6 cellular contexts compared by ENCODE assay signal in genomic region chr19:1859319-1859718, GRCh38. TPM values are rescaled to one million over a fixed set of nuclear protein-coding genes. Genes with fewer than 3 reads are reported as not detected.
DNase-seq lines count a peak whose midpoint lies in the region; ATAC-seq and TF ChIP-seq lines count a peak whose summit lies in the region.

No MANE protein-coding gene starts in this region.

- no peaks in the 10 kb centered on the region for H3K9me3 ChIP-seq in HAP-1

- peaks cover 5 to 10% of the 10 kb centered on the region in 2 donors for H3K36me3 Mint-ChIP-seq in activated naive CD4-positive, alpha-beta T cell treated with anti-CD3 and anti-CD28 coated beads, Interleukin-2, amount 50 U/mL, for 72 hours
- H3K36me3 Mint-ChIP-seq in nephron progenitor cell (ENCODE audit: low read depth), result no peaks in the 10 kb centered on the region

- peaks cover 46% of the 10 kb centered on the region for H3K27me3 Mint-ChIP-seq in nephron progenitor cell (ENCODE audit: low read depth, poor library complexity)

- no peaks in the 10 kb centered on the region for H3K36me3 ChIP-seq in HAP-1 (replicated peaks)

- H3K27me3 ChIP-seq in HAP-1 (ENCODE audit: low read depth), result no peaks in the 10 kb centered on the region

- peaks cover 42% of the 10 kb centered on the region for H3K4me1 ChIP-seq in HAP-1

- H3K9me3 Mint-ChIP-seq in activated naive CD4-positive, alpha-beta T cell treated with anti-CD3 and anti-CD28 coated beads, Interleukin-2, amount 50 U/mL, for 72 hours, result no peaks in the 10 kb centered on the region
- H3K9me3 Mint-ChIP-seq in nephron progenitor cell, result no peaks in the 10 kb centered on the region

- in situ Hi-C loops in HAP-1 (cut with MboI; ENCODE audit: low sequenced_read_pairs), result no loop called here

- H3K27ac Mint-ChIP-seq in activated naive CD4-positive, alpha-beta T cell treated with anti-CD3 and anti-CD28 coated beads, Interleukin-2, amount 50 U/mL, for 72 hours, result peak overlapping the region; percentile 39 to 87
- H3K27ac Mint-ChIP-seq in nephron progenitor cell, result no peak overlapping the region

- TF ChIP-seq CTCF in nephron progenitor cell (IDR thresholded peaks at IDR 0.05), result no peak

- peak overlapping the region; percentile 75 for H3K4me3 ChIP-seq in HAP-1

- ATAC-seq in activated naive CD4-positive, alpha-beta T cell treated with anti-CD3 and anti-CD28 coated beads, Interleukin-2, amount 50 U/mL, for 72 hours, result no peak
- ATAC-seq in GM18870 (IDR thresholded peaks at IDR 0.05; ENCODE audit: unreplicated experiment) (no peak), GM18858 (IDR thresholded peaks at IDR 0.05; ENCODE audit: unreplicated experiment) (no peak)

- H3K4me1 Mint-ChIP-seq in nephron progenitor cell, result peaks cover 43% of the 10 kb centered on the region

- DNase-seq in HAP-1 (ENCODE audit: low spot score in 2 of 2), result peak in 1 of 2 experiments; percentile 75
- DNase-seq in activated naive CD4-positive, alpha-beta T cell treated with anti-CD3 and anti-CD28 coated beads, Interleukin-2, amount 50 U/mL, for 72 hours (ENCODE audit: low spot score in 2 of 2), result no peak
- no peak for DNase-seq in nephron progenitor cell
- DNase-seq in amniotic stem cell (lab: John Stamatoyannopoulos, UW), result no peak

- H3K4me3 Mint-ChIP-seq in nephron progenitor cell, result peak overlapping the region; percentile 48

RNA-seq across cellular contexts. Expression of gene KLF16, which starts 4.1 kb away (rescaled TPM):
- 10 to 100 TPM; 20.5 to 22.6 TPM for total RNA-seq in activated naive CD4-positive, alpha-beta T cell treated with anti-CD3 and anti-CD28 coated beads, Interleukin-2, amount 50 U/mL, for 72 hours

RNA-seq across cellular contexts. Expression of gene REXO1, which starts 11.0 kb away (rescaled TPM):
- total RNA-seq in activated naive CD4-positive, alpha-beta T cell treated with anti-CD3 and anti-CD28 coated beads, Interleukin-2, amount 50 U/mL, for 72 hours, result 10 to 100 TPM; 35.5 to 44.5 TPM

RNA-seq across cellular contexts. Expression of gene ABHD17A, which starts 26.0 kb away (rescaled TPM):
- 100 to 1,000 TPM; 109 to 110 TPM for total RNA-seq in activated naive CD4-positive, alpha-beta T cell treated with anti-CD3 and anti-CD28 coated beads, Interleukin-2, amount 50 U/mL, for 72 hours

RNA-seq across cellular contexts. Expression of gene ADAT3, which starts 45.9 kb away (rescaled TPM):
- 1 to 10 TPM; 8.5 to 10.0 TPM for total RNA-seq in activated naive CD4-positive, alpha-beta T cell treated with anti-CD3 and anti-CD28 coated beads, Interleukin-2, amount 50 U/mL, for 72 hours

RNA-seq across cellular contexts. Expression of gene SCAMP4, which starts 45.9 kb away (rescaled TPM):
- total RNA-seq in activated naive CD4-positive, alpha-beta T cell treated with anti-CD3 and anti-CD28 coated beads, Interleukin-2, amount 50 U/mL, for 72 hours, result 10 to 100 TPM; 22.4 to 28.2 TPM
